Comparison of ENCODE assay signal across 21 cellular contexts in genomic region chr3:108834551-108834950, GRCh38.
A peak's percentile ranks its signal among the peaks of the same experiment; 100 is the strongest.
DNase-seq lines count a peak whose midpoint lies in the region; ATAC-seq and TF ChIP-seq lines count a peak whose summit lies in the region.
"Had no signal": no experiment of that assay in that cellular context is flagged by ENCODE, and none has a peak within 500 bp of the region (broad histone marks: within the 10 kb centered on the region; RNA-seq: fewer than 3 reads in every experiment).

No MANE protein-coding gene starts in this region.

- no peaks in the 10 kb centered on the region for H3K27me3 Mint-ChIP-seq in stimulated activated naive CD8-positive, alpha-beta T cell treated with anti-CD3 and anti-CD28 coated beads, Interleukin-15, Interleukin-2, amounts not matched to agents 100 ng/mL and 50 ng/mL, for 24 hours
- H3K27me3 Mint-ChIP-seq in T-helper 2 cell treated with Interferon-gamma antibody and Interleukin-4, amounts not matched to agents 5 μg/mL and 100 μg/mL, for 36 hours (ENCODE audit: low read depth) = no peaks in the 10 kb centered on the region
- H3K27me3 Mint-ChIP-seq: dendritic cell treated with granulocyte-macrophage colony-stimulating factor and Interleukin-4, amounts not matched to agents 40 ng/mL and 50 ng/mL, for 4 days had no signal

- no peak for ATAC-seq in stimulated activated naive CD8-positive, alpha-beta T cell treated with anti-CD3 and anti-CD28 coated beads, Interleukin-15, Interleukin-2, amounts not matched to agents 100 U/mL and 50 U/mL, for 24 hours
- ATAC-seq in GM21515 (IDR thresholded peaks at IDR 0.05; ENCODE audit: unreplicated experiment) = no peak

- no peaks in the 10 kb centered on the region for H3K36me3 Mint-ChIP-seq in stimulated activated naive CD8-positive, alpha-beta T cell treated with anti-CD3 and anti-CD28 coated beads, Interleukin-15, Interleukin-2, amounts not matched to agents 100 ng/mL and 50 ng/mL, for 24 hours (ENCODE audit: low read depth)
- peaks cover 81% of the 10 kb centered on the region for H3K36me3 Mint-ChIP-seq in T-helper 2 cell treated with Interferon-gamma antibody and Interleukin-4, amounts not matched to agents 5 μg/mL and 100 μg/mL, for 36 hours (ENCODE audit: low read depth)
- H3K36me3 Mint-ChIP-seq: CD14-positive monocyte had no signal

- H3K27ac Mint-ChIP-seq in stimulated activated naive CD8-positive, alpha-beta T cell treated with anti-CD3 and anti-CD28 coated beads, Interleukin-15, Interleukin-2, amounts not matched to agents 100 ng/mL and 50 ng/mL, for 24 hours = peak overlapping the region; percentile 86
- peak overlapping the region; percentile 98 for H3K27ac Mint-ChIP-seq in T-helper 2 cell treated with Interferon-gamma antibody and Interleukin-4, amounts not matched to agents 5 μg/mL and 100 μg/mL, for 36 hours
- H3K27ac Mint-ChIP-seq: CD14-positive monocyte; dendritic cell treated with granulocyte-macrophage colony-stimulating factor and Interleukin-4, amounts not matched to agents 40 ng/mL and 50 ng/mL, for 4 days had no signal

- no peak for DNase-seq in stimulated activated naive CD8-positive, alpha-beta T cell treated with anti-CD3 and anti-CD28 coated beads, Interleukin-15, Interleukin-2, amounts not matched to agents 100 U/mL and 50 U/mL, for 24 hours
- DNase-seq in T-helper 2 cell treated with Interferon-gamma antibody and Interleukin-4, amounts not matched to agents 5 μg/mL and 100 μg/mL, for 36 hours (ENCODE audit: low spot score) = no peak
- DNase-seq in central memory CD4-positive, alpha-beta T cell = peak; percentile 48
- no peak for DNase-seq in RPMI8226
- no peak for DNase-seq in foreskin fibroblast
- DNase-seq: activated effector memory CD4-positive, alpha-beta T cell treated with Interleukin-2 at 50 U/mL for 16 hours; aorta; left lung; mesendoderm; NCI-H1092; NCI-H187; NCI-H2171 treated with DMSO at 0.1 percent for 48 hours; NCI-H69; stimulated activated CD4-positive, alpha-beta T cell treated with anti-CD3 and anti-CD28 coated beads, Interleukin-2, amount 100 ng/mL, for 24 hours; thyroid gland had no signal

- peaks cover 94% of the 10 kb centered on the region for H3K4me1 Mint-ChIP-seq in stimulated activated naive CD8-positive, alpha-beta T cell treated with anti-CD3 and anti-CD28 coated beads, Interleukin-15, Interleukin-2, amounts not matched to agents 100 ng/mL and 50 ng/mL, for 24 hours (ENCODE audit: low read depth)
- H3K4me1 Mint-ChIP-seq in T-helper 2 cell treated with Interferon-gamma antibody and Interleukin-4, amounts not matched to agents 5 μg/mL and 100 μg/mL, for 36 hours (ENCODE audit: low read depth) = peaks cover 81% of the 10 kb centered on the region
- H3K4me1 Mint-ChIP-seq: CD14-positive monocyte had no signal

- H3K4me3 Mint-ChIP-seq in stimulated activated naive CD8-positive, alpha-beta T cell treated with anti-CD3 and anti-CD28 coated beads, Interleukin-15, Interleukin-2, amounts not matched to agents 100 ng/mL and 50 ng/mL, for 24 hours = peak overlapping the region; percentile 65
- H3K4me3 Mint-ChIP-seq in T-helper 2 cell treated with Interferon-gamma antibody and Interleukin-4, amounts not matched to agents 5 μg/mL and 100 μg/mL, for 36 hours = peak overlapping the region; percentile 91
- H3K4me3 Mint-ChIP-seq: CD14-positive monocyte; dendritic cell treated with granulocyte-macrophage colony-stimulating factor and Interleukin-4, amounts not matched to agents 40 ng/mL and 50 ng/mL, for 4 days had no signal

- H3K9me3 Mint-ChIP-seq in stimulated activated naive CD8-positive, alpha-beta T cell treated with anti-CD3 and anti-CD28 coated beads, Interleukin-15, Interleukin-2, amounts not matched to agents 100 ng/mL and 50 ng/mL, for 24 hours = no peaks in the 10 kb centered on the region
- no peaks in the 10 kb centered on the region for H3K9me3 Mint-ChIP-seq in T-helper 2 cell treated with Interferon-gamma antibody and Interleukin-4, amounts not matched to agents 5 μg/mL and 100 μg/mL, for 36 hours
- H3K9me3 Mint-ChIP-seq: dendritic cell treated with granulocyte-macrophage colony-stimulating factor and Interleukin-4, amounts not matched to agents 40 ng/mL and 50 ng/mL, for 4 days had no signal

- no peak for TF ChIP-seq CTCF in foreskin fibroblast (IDR thresholded peaks at IDR 0.05; ENCODE audit: low read depth, low read length)

- H3K4me3 ChIP-seq in foreskin fibroblast (ENCODE audit: low read depth in 1 of 2, low read length in 2 of 2) = no peak overlapping the region
- H3K4me3 ChIP-seq: cardiac muscle cell, HAP-1, left lung, thyroid gland had no signal
